8 cellular contexts compared by ENCODE assay signal in genomic region chr17:62653831-62654829, GRCh38. TPM values are rescaled to one million over a fixed set of nuclear protein-coding genes. Genes with fewer than 3 reads are reported as not detected.
DNase-seq lines count a peak whose midpoint lies in the region; ATAC-seq, FAIRE-seq and TF ChIP-seq lines count a peak whose summit lies in the region.

No MANE protein-coding gene starts in this region.

- peaks cover 30% of the 10 kb centered on the region for H3K4me1 Mint-ChIP-seq in dendritic cell treated with granulocyte-macrophage colony-stimulating factor and Interleukin-4, amounts not matched to agents 40 ng/mL and 50 ng/mL, for 4 days (ENCODE audit: low read depth)
- H3K4me1 Mint-ChIP-seq in natural killer cell: peaks cover 15 to 18% of the 10 kb centered on the region in 2 donors

- H3K4me2 ChIP-seq in BLaER1: peak overlapping the region; percentile 100

- H3K27ac Mint-ChIP-seq in dendritic cell treated with granulocyte-macrophage colony-stimulating factor and Interleukin-4, amounts not matched to agents 40 ng/mL and 50 ng/mL, for 4 days: peak overlapping the region; percentile 89
- peak overlapping the region in 1 of 2 donors; percentile 75 for H3K27ac Mint-ChIP-seq in natural killer cell

- TF ChIP-seq CTCF in natural killer cell (IDR thresholded peaks at IDR 0.05): no peak
- TF ChIP-seq CTCF in D721Med (IDR thresholded peaks at IDR 0.05; ENCODE audit: insufficient read depth, missing control alignments): no peak

- peaks cover 41% of the 10 kb centered on the region for H3K4me1 ChIP-seq in BLaER1
- peaks cover 22% of the 10 kb centered on the region for H3K4me1 ChIP-seq in HUES6 (ENCODE audit: control insufficient read depth, insufficient read depth, low read length)

- H3K9me3 Mint-ChIP-seq in dendritic cell treated with granulocyte-macrophage colony-stimulating factor and Interleukin-4, amounts not matched to agents 40 ng/mL and 50 ng/mL, for 4 days: no peaks in the 10 kb centered on the region
- no peaks in the 10 kb centered on the region for H3K9me3 Mint-ChIP-seq in natural killer cell

- in situ Hi-C loops in ACHN (cut with HindIII; ENCODE audit: low pct_ligation_motif_present, low pct_unique_long_range_greater_than_20kb, low sequenced_read_pairs): no loop called here

- H3K27me3 Mint-ChIP-seq in dendritic cell treated with granulocyte-macrophage colony-stimulating factor and Interleukin-4, amounts not matched to agents 40 ng/mL and 50 ng/mL, for 4 days: peaks cover 37% of the 10 kb centered on the region
- H3K27me3 Mint-ChIP-seq in natural killer cell (ENCODE audit: low read depth in 2 of 2): peaks cover 0 to 21% of the 10 kb centered on the region in 2 donors

- H3K4me3 ChIP-seq in BLaER1 (peak overlapping the region; percentile 73; the same call in 1 of the 2 replicates), HUES6 (ENCODE audit: low read depth, low read length) (no peak overlapping the region)

- intact Hi-C loops in dendritic cell treated with granulocyte-macrophage colony-stimulating factor and Interleukin-4, amounts not matched to agents 40 ng/mL and 50 ng/mL, for 4 days (cut with micrococcal nuclease): no loop called here
- intact Hi-C loops in natural killer cell (cut with micrococcal nuclease): no loop called here

- H3K36me3 ChIP-seq in BLaER1 (peaks cover 32% of the 10 kb centered on the region), HUES6 (ENCODE audit: control insufficient read depth, insufficient read depth, low read length) (0 out of 2 replicates have a peak, but pooled peaks cover 2% of the 10 kb centered on the region)

- H3K27ac ChIP-seq in BLaER1: peak overlapping the region; percentile 26
- H3K27ac ChIP-seq in HUES6 (ENCODE audit: low read depth, low read length): no peak overlapping the region; the same call in 1 of the 2 replicates

- peak overlapping the region; percentile 88 for H3K4me3 Mint-ChIP-seq in dendritic cell treated with granulocyte-macrophage colony-stimulating factor and Interleukin-4, amounts not matched to agents 40 ng/mL and 50 ng/mL, for 4 days
- peak overlapping the region; percentile 60 for H3K4me3 Mint-ChIP-seq in natural killer cell

- H3K27me3 ChIP-seq in BLaER1 (no peaks in the 10 kb centered on the region), HUES6 (ENCODE audit: control insufficient read depth, insufficient read depth, low read length) (no peaks in the 10 kb centered on the region; the same call in 1 of the 2 replicates)

- H3K36me3 Mint-ChIP-seq in dendritic cell treated with granulocyte-macrophage colony-stimulating factor and Interleukin-4, amounts not matched to agents 40 ng/mL and 50 ng/mL, for 4 days (ENCODE audit: low read depth): no peaks in the 10 kb centered on the region
- no peaks in the 10 kb centered on the region for H3K36me3 Mint-ChIP-seq in natural killer cell

- H3K9me3 ChIP-seq in BLaER1 (peaks cover 2% of the 10 kb centered on the region), HUES6 (ENCODE audit: control insufficient read depth, insufficient read depth, low read depth, low read length) (0 out of 2 replicates have a peak, but pooled peaks cover 2% of the 10 kb centered on the region)

- H3K9ac ChIP-seq in BLaER1 (peak overlapping the region; percentile 83; the same call in 1 of the 2 replicates), HUES6 (ENCODE audit: low read length) (peak overlapping the region; percentile 63)

- FAIRE-seq in D721Med (lab: Jason Lieb, UNC): no peak

- DNase-seq in natural killer cell (no peak), NCI-H446 (lab: John Stamatoyannopoulos, UW) (no peak), NCI-H345 treated with DMSO at 0.1 percent for 48 hours (lab: John Stamatoyannopoulos, UW; ENCODE audit: unreplicated experiment) (no peak), ACHN (no peak), D721Med (ENCODE audit: insufficient read length, low spot score) (no peak)

- H4K20me1 ChIP-seq in BLaER1: peaks cover 9% of the 10 kb centered on the region; the same call in 1 of the 2 replicates

- no peak for ATAC-seq in natural killer cell

RNA-seq across cellular contexts. Expression of gene MRC2, which starts 26.7 kb away (rescaled TPM):
- total RNA-seq in natural killer cell: under 1 TPM; 0.23 to 0.54 (median 0.50) TPM
